11 cellular contexts compared by ENCODE assay signal in the genomic region with DNA sequence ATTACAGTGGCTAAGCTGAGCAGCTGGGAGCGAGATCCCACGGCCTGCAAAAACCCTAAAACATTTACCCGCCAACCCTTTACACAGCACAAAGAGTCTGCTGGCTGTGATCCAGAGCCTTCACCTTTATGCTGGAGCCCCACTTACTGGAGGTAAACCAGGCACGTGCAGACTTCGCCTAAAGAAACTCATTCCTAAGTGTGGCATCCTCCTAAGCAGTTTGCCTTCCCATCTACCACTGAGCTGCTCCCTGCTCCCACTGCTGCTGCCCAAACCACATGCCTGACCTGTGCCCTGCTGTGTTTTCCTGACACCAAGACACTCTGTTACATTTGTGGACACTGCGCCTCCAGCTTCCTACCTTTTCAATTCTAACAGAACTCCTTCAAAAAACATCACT. TPM values are rescaled to one million over a fixed set of nuclear protein-coding genes. Genes with fewer than 3 reads are reported as not detected.
DNase-seq lines count a peak whose midpoint lies in the region; ATAC-seq and TF ChIP-seq lines count a peak whose summit lies in the region.
"Had no signal": no experiment of that assay in that cellular context is flagged by ENCODE, and none has a peak within 500 bp of the region (broad histone marks: within the 10 kb centered on the region; RNA-seq: fewer than 3 reads in every experiment).

No MANE protein-coding gene starts in this region.

- H3K27me3 Mint-ChIP-seq in activated naive CD4-positive, alpha-beta T cell treated with anti-CD3 and anti-CD28 coated beads, Interleukin-2, amount 50 U/mL, for 24 hours: no peaks in the 10 kb centered on the region
- no peaks in the 10 kb centered on the region for H3K27me3 Mint-ChIP-seq in activated CD4-positive, alpha-beta memory T cell treated with anti-CD3 and anti-CD28 coated beads for 36 hours

- H3K4me1 Mint-ChIP-seq in activated naive CD4-positive, alpha-beta T cell treated with anti-CD3 and anti-CD28 coated beads, Interleukin-2, amount 50 U/mL, for 24 hours: peaks cover 92% of the 10 kb centered on the region
- H3K4me1 Mint-ChIP-seq in activated CD4-positive, alpha-beta memory T cell treated with anti-CD3 and anti-CD28 coated beads for 36 hours (ENCODE audit: low read depth): peaks cover 84% of the 10 kb centered on the region

- H3K9me3 Mint-ChIP-seq in activated naive CD4-positive, alpha-beta T cell treated with anti-CD3 and anti-CD28 coated beads, Interleukin-2, amount 50 U/mL, for 24 hours: no peaks in the 10 kb centered on the region
- H3K9me3 Mint-ChIP-seq in activated CD4-positive, alpha-beta memory T cell treated with anti-CD3 and anti-CD28 coated beads for 36 hours: no peaks in the 10 kb centered on the region
- H3K9me3 Mint-ChIP-seq: immature natural killer cell had no signal

- H3K4me3 ChIP-seq in right cardiac atrium (ENCODE audit: low read length) (no peak overlapping the region), thoracic aorta (no peak overlapping the region)

- no peaks in the 10 kb centered on the region for H3K36me3 ChIP-seq in thoracic aorta
- H3K36me3 ChIP-seq: BE2C had no signal

- no peaks in the 10 kb centered on the region for H3K9me3 ChIP-seq in right cardiac atrium (ENCODE audit: control insufficient read depth, low read length)
- no peaks in the 10 kb centered on the region for H3K9me3 ChIP-seq in thoracic aorta
- H3K9me3 ChIP-seq: BE2C had no signal

- H3K4me1 ChIP-seq in right cardiac atrium (ENCODE audit: control insufficient read depth, insufficient read depth, low read length) (peaks cover 17% of the 10 kb centered on the region), thoracic aorta (ENCODE audit: control insufficient read depth in 1 of 2, low read depth in 2 of 2) (peaks cover 45 to 83% of the 10 kb centered on the region in 2 donors)

- H3K36me3 Mint-ChIP-seq in activated naive CD4-positive, alpha-beta T cell treated with anti-CD3 and anti-CD28 coated beads, Interleukin-2, amount 50 U/mL, for 24 hours: peaks cover 26% of the 10 kb centered on the region
- peaks cover 2% of the 10 kb centered on the region for H3K36me3 Mint-ChIP-seq in activated CD4-positive, alpha-beta memory T cell treated with anti-CD3 and anti-CD28 coated beads for 36 hours
- H3K36me3 Mint-ChIP-seq: immature natural killer cell had no signal

- 77% methylated on average over 6 of the region's 6 CpGs for WGBS in right cardiac atrium

- no peak for DNase-seq in activated naive CD4-positive, alpha-beta T cell treated with Interleukin-2 at 50 U/mL for 16 hours
- no peak for DNase-seq in activated CD4-positive, alpha-beta memory T cell treated with anti-CD3 and anti-CD28 coated beads for 36 hours
- no peak for DNase-seq in right cardiac atrium
- no peak for DNase-seq in thoracic aorta (ENCODE audit: low spot score)
- no peak for DNase-seq in DMS 273 (lab: John Stamatoyannopoulos, UW; ENCODE audit: unreplicated experiment)
- no peak for DNase-seq in hepatic stellate cell (ENCODE audit: low spot score)
- DNase-seq: BE2C, immature natural killer cell, MV-4-11 had no signal

- H3K27ac ChIP-seq in right cardiac atrium (ENCODE audit: low read length) (peak overlapping the region; percentile 50), thoracic aorta (peak overlapping the region; percentile 65 to 81)

- TF ChIP-seq CTCF in thoracic aorta (IDR thresholded peaks at IDR 0.05): no peak

- ATAC-seq in right cardiac atrium (no peak), thoracic aorta (ENCODE audit: insufficient number of reproducible peaks, low FRiP score, low read depth) (no peak), GM18502 (IDR thresholded peaks at IDR 0.05; ENCODE audit: poor library complexity, unreplicated experiment) (no peak)

- intact Hi-C loops in activated CD4-positive, alpha-beta memory T cell treated with anti-CD3 and anti-CD28 coated beads for 36 hours (cut with micrococcal nuclease): loop anchor here (1.0 kb wide), 4 partner anchors 11 to 72 kb away; no protein-coding TSS in a partner anchor
- intact Hi-C loops in right cardiac atrium (cut with DNase I): loop anchor here in 3 of 4 donors (5.0 to 10.0 kb wide), 2 partner anchors 46 to 48 kb away; no protein-coding TSS in a partner anchor

- H3K27ac Mint-ChIP-seq in activated naive CD4-positive, alpha-beta T cell treated with anti-CD3 and anti-CD28 coated beads, Interleukin-2, amount 50 U/mL, for 24 hours: peak overlapping the region; percentile 98
- H3K27ac Mint-ChIP-seq in activated CD4-positive, alpha-beta memory T cell treated with anti-CD3 and anti-CD28 coated beads for 36 hours: peak overlapping the region; percentile 89

- CTCF ChIA-PET in activated CD4-positive, alpha-beta memory T cell treated with anti-CD3 and anti-CD28 coated beads for 36 hours (lab: Charles Lee): interaction anchor here (0.7 to 0.8 kb wide), 2 partner anchors 11 to 45 kb away, joined by 3 read pairs; no protein-coding TSS in a partner anchor

- peak overlapping the region; percentile 80 for H3K4me3 Mint-ChIP-seq in activated naive CD4-positive, alpha-beta T cell treated with anti-CD3 and anti-CD28 coated beads, Interleukin-2, amount 50 U/mL, for 24 hours
- H3K4me3 Mint-ChIP-seq in activated CD4-positive, alpha-beta memory T cell treated with anti-CD3 and anti-CD28 coated beads for 36 hours: peak overlapping the region; percentile 6

- POLR2A ChIA-PET in activated CD4-positive, alpha-beta memory T cell treated with anti-CD3 and anti-CD28 coated beads for 36 hours (lab: Charles Lee): interaction anchor here (1.1 to 1.5 kb wide), 3 partner anchors 9 to 39 kb away, joined by 3 to 6 read pairs (median 5); no protein-coding TSS in a partner anchor

- H3K27me3 ChIP-seq in right cardiac atrium (ENCODE audit: control insufficient read depth, insufficient read depth) (no peaks in the 10 kb centered on the region), thoracic aorta (replicated peaks; ENCODE audit: insufficient read depth) (no peaks in the 10 kb centered on the region)
- H3K27me3 ChIP-seq: BE2C had no signal

RNA-seq across cellular contexts. Expression of gene CHSY1, which starts 53.0 kb away (rescaled TPM):
- total RNA-seq in activated CD4-positive, alpha-beta memory T cell treated with anti-CD3 and anti-CD28 coated beads for 36 hours: 10 to 100 TPM; 34.8 to 36.3 TPM
- total RNA-seq in right cardiac atrium (10 to 100 TPM; 24.5 to 44.7 (median 28.9) TPM), thoracic aorta (100 to 1,000 TPM in 1 of 2 donors, 10 to 100 TPM in 1; 35.7 to 153 TPM)
- polyA plus RNA-seq in right cardiac atrium: 11.9 TPM
